ENCODE assay signal across 8 cellular contexts in genomic region chr1:18957136-18957521, GRCh38. TPM values are rescaled to one million over a fixed set of nuclear protein-coding genes. Genes with fewer than 3 reads are reported as not detected.
DNase-seq lines count a peak whose midpoint lies in the region; ATAC-seq, FAIRE-seq and TF ChIP-seq lines count a peak whose summit lies in the region.

No MANE protein-coding gene starts in this region.

- ATAC-seq in HCT116 = no peak
- ATAC-seq in GM18868 (IDR thresholded peaks at IDR 0.05; ENCODE audit: unreplicated experiment) = no peak

- H3K4me2 ChIP-seq in HCT116 (ENCODE audit: low read length) (peak overlapping the region; percentile 96), hepatocyte (peak overlapping the region; percentile 92)

- H3K27ac Mint-ChIP-seq in activated T-helper 1 cell treated with anti-CD3 and anti-CD28 coated beads, Interleukin-12 subunit alpha, Interleukin-12 subunit beta, Interleukin-2, Interleukin-4 antibody, amounts not matched to agents 30 ng/mL and 10 ng/mL and 1 ng/mL, durations not matched to agents 14 hours and 24 hours and 36 hours = peak overlapping the region; percentile 78

- peak overlapping the region; percentile 44 to 59 for H3K4me3 ChIP-seq in HCT116 (replicated peaks in 1 of 2; ENCODE audit: low read depth in 1 of 2, low read length in 2 of 2)
- peak overlapping the region; percentile 56 for H3K4me3 ChIP-seq in hepatocyte
- peak overlapping the region; percentile 58 to 60 for H3K4me3 ChIP-seq in small intestine (ENCODE audit: low read depth in 1 of 2, low read length in 2 of 2)

- CTCF ChIA-PET in HCT116 (lab: Charles Lee) = interaction anchor here (2.6 kb wide), 1 partner anchor 44 kb away, joined by 20 read pairs; no protein-coding TSS in a partner anchor

- peak overlapping the region; percentile 75 for H3K4me3 Mint-ChIP-seq in activated T-helper 1 cell treated with anti-CD3 and anti-CD28 coated beads, Interleukin-12 subunit alpha, Interleukin-12 subunit beta, Interleukin-2, Interleukin-4 antibody, amounts not matched to agents 30 ng/mL and 10 ng/mL and 1 ng/mL, durations not matched to agents 14 hours and 24 hours and 36 hours

- POLR2A ChIA-PET in HCT116 (lab: Charles Lee) = interaction anchor here (1.5 kb wide), 1 partner anchor 60 kb away, joined by 4 read pairs; no protein-coding TSS in a partner anchor

- H3K27me3 ChIP-seq in HCT116 (ENCODE audit: insufficient read depth, low read length) (no peaks in the 10 kb centered on the region), hepatocyte (peaks cover 11% of the 10 kb centered on the region), small intestine (ENCODE audit: control insufficient read depth in 2 of 2, insufficient read depth in 2 of 2, low read length in 2 of 2) (no peaks in the 10 kb centered on the region)

- peaks cover 0 to 6% of the 10 kb centered on the region in 2 experiments; a peak in 1 of 4 replicates for H3K36me3 ChIP-seq in HCT116 (ENCODE audit: control insufficient read depth in 1 of 2, insufficient read depth in 2 of 2, low read length in 2 of 2)
- H3K36me3 ChIP-seq in hepatocyte (replicated peaks; ENCODE audit: insufficient read depth, low read depth) = no peaks in the 10 kb centered on the region
- no peaks in the 10 kb centered on the region for H3K36me3 ChIP-seq in small intestine (ENCODE audit: control insufficient read depth in 2 of 2, insufficient read depth in 2 of 2, low read length in 2 of 2)

- H2AFZ ChIP-seq in HCT116 (ENCODE audit: low read depth, low read length, poor library complexity, severe bottlenecking) = no peak overlapping the region
- peak overlapping the region; percentile 80 for H2AFZ ChIP-seq in hepatocyte

- no peaks in the 10 kb centered on the region for H3K9me3 ChIP-seq in HCT116 (ENCODE audit: control insufficient read depth in 1 of 2, insufficient read depth in 1 of 2, low read depth in 1 of 2, low read length in 2 of 2)
- no peaks in the 10 kb centered on the region for H3K9me3 ChIP-seq in hepatocyte (ENCODE audit: low read depth)
- H3K9me3 ChIP-seq in small intestine (ENCODE audit: control insufficient read depth, low read depth) = no peaks in the 10 kb centered on the region

- RAD21 ChIA-PET in HCT116 (lab: Charles Lee; ENCODE audit: low non-redundant PET in 1 of 2, low total read pairs in 2 of 2, uncharacterized antibody in 2 of 2, unreplicated experiment in 2 of 2) = no interaction called here

- H3K4me1 Mint-ChIP-seq in activated T-helper 1 cell treated with anti-CD3 and anti-CD28 coated beads, Interleukin-12 subunit alpha, Interleukin-12 subunit beta, Interleukin-2, Interleukin-4 antibody, amounts not matched to agents 30 ng/mL and 10 ng/mL and 1 ng/mL, durations not matched to agents 14 hours and 24 hours and 36 hours (ENCODE audit: low read depth) = peaks cover 44% of the 10 kb centered on the region

- H4K20me1 ChIP-seq in HCT116 (ENCODE audit: insufficient read depth) = no peaks in the 10 kb centered on the region; the same call in 1 of the 2 replicates
- H4K20me1 ChIP-seq in hepatocyte (ENCODE audit: insufficient read depth, poor library complexity, severe bottlenecking) = no peaks in the 10 kb centered on the region

- peak overlapping the region; percentile 59 for H3K9ac ChIP-seq in HCT116 (ENCODE audit: low read length)

- peak overlapping the region; percentile 19; the same call in 1 of the 2 replicates for H3K27ac ChIP-seq in HCT116 (ENCODE audit: low read depth, low read length)
- H3K27ac ChIP-seq in hepatocyte = no peak overlapping the region
- peak overlapping the region in 1 of 2 donors; percentile 15 for H3K27ac ChIP-seq in small intestine (ENCODE audit: low read depth in 1 of 2, low read length in 1 of 2)

- H3K9me2 ChIP-seq in HCT116 (ENCODE audit: insufficient read depth) (no peaks in the 10 kb centered on the region), hepatocyte (replicated peaks; ENCODE audit: insufficient read depth) (no peaks in the 10 kb centered on the region)

- peaks cover 29% of the 10 kb centered on the region for H3K27me3 Mint-ChIP-seq in activated T-helper 1 cell treated with anti-CD3 and anti-CD28 coated beads, Interleukin-12 subunit alpha, Interleukin-12 subunit beta, Interleukin-2, Interleukin-4 antibody, amounts not matched to agents 30 ng/mL and 10 ng/mL and 1 ng/mL, durations not matched to agents 14 hours and 24 hours and 36 hours (ENCODE audit: insufficient read depth)

- no peaks in the 10 kb centered on the region for H3K9me3 Mint-ChIP-seq in activated T-helper 1 cell treated with anti-CD3 and anti-CD28 coated beads, Interleukin-12 subunit alpha, Interleukin-12 subunit beta, Interleukin-2, Interleukin-4 antibody, amounts not matched to agents 30 ng/mL and 10 ng/mL and 1 ng/mL, durations not matched to agents 14 hours and 24 hours and 36 hours

- intact Hi-C loops in HCT116 (cut with micrococcal nuclease) = loop anchor here (5.0 kb wide), 1 partner anchor 45 kb away; no protein-coding TSS in a partner anchor
- intact Hi-C loops in activated T-helper 1 cell treated with anti-CD3 and anti-CD28 coated beads, Interleukin-12 subunit alpha, Interleukin-12 subunit beta, Interleukin-2, Interleukin-4 antibody, amounts not matched to agents 30 ng/mL and 10 ng/mL and 1 ng/mL, durations not matched to agents 14 hours and 24 hours and 36 hours (cut with micrococcal nuclease) = loop anchor here (2.0 to 5.0 kb wide), 2 partner anchors 130 to 254 kb away; partner anchors contain the start of gene UBR4

- 7% methylated on average over 22 of the region's 27 CpGs for WGBS in hepatocyte (ENCODE audit: low lambda C conversion rate, missing lambda C conversion rate)
- WGBS in small intestine, 3 donors = 4 to 6% (median 5%) methylated on average over 25 to 27 of the region's 27 CpGs

- H3K36me3 Mint-ChIP-seq in activated T-helper 1 cell treated with anti-CD3 and anti-CD28 coated beads, Interleukin-12 subunit alpha, Interleukin-12 subunit beta, Interleukin-2, Interleukin-4 antibody, amounts not matched to agents 30 ng/mL and 10 ng/mL and 1 ng/mL, durations not matched to agents 14 hours and 24 hours and 36 hours (ENCODE audit: low read depth) = peaks cover 21% of the 10 kb centered on the region

- no peak for TF ChIP-seq POLR2A in HCT116 (IDR thresholded peaks at IDR 0.05; ENCODE audit: borderline replicate concordance, extremely low read depth, insufficient read depth, insufficient read length)

- H3K79me2 ChIP-seq in HCT116 (ENCODE audit: insufficient read depth, low read length) (peaks cover 35% of the 10 kb centered on the region), hepatocyte (peaks cover 34% of the 10 kb centered on the region)

- H3K4me1 ChIP-seq in HCT116 (ENCODE audit: control insufficient read depth in 1 of 2, insufficient read depth in 2 of 2, low read length in 2 of 2) = peaks cover 3 to 22% of the 10 kb centered on the region in 2 experiments; a peak in 3 of 4 replicates
- peaks cover 12% of the 10 kb centered on the region for H3K4me1 ChIP-seq in hepatocyte (ENCODE audit: insufficient read depth)
- H3K4me1 ChIP-seq in small intestine (ENCODE audit: control insufficient read depth in 2 of 2, insufficient read depth in 1 of 2, low read depth in 1 of 2, low read length in 1 of 2) = peaks cover 0 to 7% of the 10 kb centered on the region in 2 donors

- no peak for FAIRE-seq in small intestine (lab: Jason Lieb, UNC)

- BruUV-seq in HCT116 (replicated peaks; lab: Mats Ljungman, UMichigan) = no TSS peak

- no peak for DNase-seq in HCT116 (ENCODE audit: low read depth, low spot score)
- no peak for DNase-seq in activated T-helper 1 cell treated with anti-CD3 and anti-CD28 coated beads, Interleukin-12 subunit alpha, Interleukin-12 subunit beta, Interleukin-2, Interleukin-4 antibody, amounts not matched to agents 30 ng/mL and 10 ng/mL and 1 ng/mL, durations not matched to agents 14 hours and 24 hours and 36 hours (ENCODE audit: low spot score)
- DNase-seq in hepatocyte (ENCODE audit: low spot score) = peak; percentile 42
- no peak for DNase-seq in small intestine
- no peak for DNase-seq in dermis blood vessel endothelial cell
- DNase-seq in NCI-H446 (lab: John Stamatoyannopoulos, UW) = no peak
- DNase-seq in NCI-H345 treated with DMSO at 0.1 percent for 48 hours (lab: John Stamatoyannopoulos, UW; ENCODE audit: unreplicated experiment) = no peak

- TF ChIP-seq CTCF in HCT116 (IDR thresholded peaks at IDR 0.05 in 2 of 3, conservative IDR thresholded peaks at IDR 0.05 in 1 of 3; ENCODE audit: borderline replicate concordance in 1 of 3, insufficient read depth in 1 of 3, low read depth in 2 of 3, low read length in 2 of 3) (no peak), hepatocyte (IDR thresholded peaks at IDR 0.05; ENCODE audit: poor library complexity) (no peak)

- no peak for TF ChIP-seq RAD21 in HCT116 (IDR thresholded peaks at IDR 0.05; ENCODE audit: low read depth)

TF ChIP-seq in HCT116, 20 proteins besides CTCF, POLR2A, EP300 and RAD21 (continues in another document):
- TF ChIP-seq CBX3 (IDR thresholded peaks at IDR 0.05; ENCODE audit: low read depth) (no peak), ZNF274 (IDR thresholded peaks at IDR 0.05; ENCODE audit: low read depth, low read length) (no peak), TCF7L2 (IDR thresholded peaks at IDR 0.05; ENCODE audit: borderline replicate concordance, extremely low read depth, insufficient read depth, insufficient read length) (no peak)

RNA-seq across cellular contexts. Expression of gene IFFO2, which starts 0.7 kb away (rescaled TPM):
- total RNA-seq in HCT116 (2021; ENCODE audit: unreplicated experiment) = 15.6 TPM
- polyA plus RNA-seq in HCT116 (2012) = 11.7 and 15.6 TPM in 2 replicates
- total RNA-seq in activated T-helper 1 cell treated with anti-CD3 and anti-CD28 coated beads, Interleukin-12 subunit alpha, Interleukin-12 subunit beta, Interleukin-2, Interleukin-4 antibody, amounts not matched to agents 30 ng/mL and 10 ng/mL and 1 ng/mL, durations not matched to agents 14 hours and 24 hours and 36 hours = 31.8 and 32.6 TPM in 2 replicates
- 7.2 and 8.1 TPM in 2 replicates for total RNA-seq in hepatocyte
- polyA plus RNA-seq in hepatocyte = 0.78 and 0.85 TPM in 2 replicates
- 1 to 10 TPM in 2 of 3 donors, under 1 TPM in 1; 0.22 to 3.5 (median 1.4) TPM for polyA plus RNA-seq in small intestine
- 10.1 and 12.6 TPM in 2 replicates for total RNA-seq in dermis blood vessel endothelial cell

RNA-seq across cellular contexts. Expression of gene ALDH4A1, which starts 54.8 kb away (rescaled TPM):
- total RNA-seq in HCT116 (2021; ENCODE audit: unreplicated experiment) (12.6 TPM), hepatocyte (41.4 and 51.7 TPM in 2 replicates), dermis blood vessel endothelial cell (17.8 and 27.9 TPM in 2 replicates)
- 9.0 and 11.3 TPM in 2 replicates for polyA plus RNA-seq in HCT116 (2012)
- 3.9 and 4.4 TPM in 2 replicates for total RNA-seq in activated T-helper 1 cell treated with anti-CD3 and anti-CD28 coated beads, Interleukin-12 subunit alpha, Interleukin-12 subunit beta, Interleukin-2, Interleukin-4 antibody, amounts not matched to agents 30 ng/mL and 10 ng/mL and 1 ng/mL, durations not matched to agents 14 hours and 24 hours and 36 hours
- polyA plus RNA-seq in hepatocyte (32.4 and 49.1 TPM in 2 replicates), small intestine (1 to 10 TPM in 1 of 3 donors, under 1 TPM in 2; 0.22 to 6.3 (median 0.81) TPM)
